7 cellular contexts compared by ENCODE assay signal in the genomic region with DNA sequence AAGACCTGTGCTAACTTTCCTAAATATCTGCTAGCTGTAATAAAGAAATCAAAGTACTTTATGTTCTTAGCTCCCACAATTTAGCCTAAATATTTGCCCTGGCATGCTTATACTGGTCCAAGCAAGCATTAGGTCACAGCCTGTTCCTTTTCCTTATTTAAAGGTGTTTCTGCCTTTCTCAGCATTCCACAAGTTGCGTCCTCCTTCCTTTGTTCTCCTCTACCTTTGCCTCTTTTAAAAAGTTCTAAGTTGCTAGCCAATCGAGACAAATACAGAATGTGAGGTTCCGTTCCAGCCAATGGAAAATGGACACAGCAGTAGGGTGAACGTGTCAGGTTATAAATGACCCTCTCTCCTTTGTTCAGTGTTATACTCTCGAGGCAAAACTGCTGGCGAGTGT.
DNase-seq lines count a peak whose midpoint lies in the region; ATAC-seq, FAIRE-seq and TF ChIP-seq lines count a peak whose summit lies in the region.
"Not testable (repeated sequence)": the region's sequence is repeated elsewhere in the genome, so short reads cannot be mapped to it uniquely, and the experiment has no call there.

No MANE protein-coding gene starts in this region.

- dilution Hi-C loops in keratinocyte (cut with MboI; ENCODE audit: extremely low pct_ligation_motif_present, low sequenced_read_pairs) = not testable (repeated sequence)

- not testable (repeated sequence) for H3K9ac ChIP-seq in keratinocyte (ENCODE audit: control insufficient read depth, extremely low read depth, insufficient read depth, low read length)

- intact Hi-C loops in MCF 10A (cut with micrococcal nuclease); esophagus muscularis mucosa (cut with DNase I); uterus (cut with DNase I; ENCODE audit: low total_unique reads): not testable (repeated sequence)

- H3K36me3 ChIP-seq in GM23338 (ENCODE audit: insufficient read depth); bronchial epithelial cell (ENCODE audit: control insufficient read depth, insufficient read depth, low read length); esophagus muscularis mucosa; keratinocyte (ENCODE audit: control insufficient read depth in 2 of 2, extremely low read depth in 1 of 2, insufficient read depth in 2 of 2, low read length in 2 of 2); uterus: not testable (repeated sequence)

- H3K9me3 Mint-ChIP-seq in GM23338; MCF 10A (ENCODE audit: unreplicated experiment): not testable (repeated sequence)

- H3K9me2 ChIP-seq in GM23338 (ENCODE audit: insufficient read depth) = not testable (repeated sequence)

- H3K36me3 Mint-ChIP-seq in GM23338 (ENCODE audit: low read depth) = not testable (repeated sequence)
- H3K36me3 Mint-ChIP-seq in MCF 10A (ENCODE audit: insufficient read depth, unreplicated experiment) = peaks cover 10% of the 10 kb centered on the region

- not testable (repeated sequence) for BruUV-seq in MCF 10A (replicated peaks; lab: Mats Ljungman, UMichigan)

- H3K4me2 ChIP-seq in GM23338 = not testable (repeated sequence)
- H3K4me2 ChIP-seq in keratinocyte (ENCODE audit: control insufficient read depth, extremely low read depth, insufficient read depth, low read depth, low read length) = peak overlapping the region; percentile 38

- H3K27me3 Mint-ChIP-seq in GM23338 (ENCODE audit: insufficient read depth, low read depth, poor library complexity); MCF 10A (ENCODE audit: insufficient read depth, unreplicated experiment): not testable (repeated sequence)

- peak overlapping the region; percentile 34 for H2AFZ ChIP-seq in GM23338
- peak overlapping the region; percentile 79 for H2AFZ ChIP-seq in keratinocyte (ENCODE audit: control insufficient read depth, low read length)

- 77% methylated on average over 6 of the region's 6 CpGs for WGBS in esophagus muscularis mucosa

- not testable (repeated sequence) for DNase-seq in GM23338 (ENCODE audit: low spot score); MCF 10A (ENCODE audit: unreplicated experiment); esophagus muscularis mucosa (ENCODE audit: extremely low spot score); keratinocyte (ENCODE audit: low read depth, low spot score); uterus
- peak; percentile 65 for DNase-seq in bronchial epithelial cell (ENCODE audit: low read depth)
- DNase-seq in epithelial cell of esophagus (ENCODE audit: low read depth) = peak; percentile 46

- H3K4me1 Mint-ChIP-seq in GM23338; MCF 10A (ENCODE audit: insufficient read depth, unreplicated experiment): not testable (repeated sequence)

- not testable (repeated sequence) for H3K27ac ChIP-seq in GM23338 (ENCODE audit: low read depth); keratinocyte (ENCODE audit: control insufficient read depth, insufficient read depth, low read length)
- H3K27ac ChIP-seq in esophagus muscularis mucosa (replicated peaks in 1 of 4) = peak overlapping the region; percentile 53 to 66 (median 58)
- peak overlapping the region; percentile 23 to 75 for H3K27ac ChIP-seq in uterus

- not testable (repeated sequence) for H3K27me3 ChIP-seq in GM23338 (ENCODE audit: insufficient read depth); bronchial epithelial cell (ENCODE audit: control insufficient read depth, insufficient read depth, low read length); esophagus muscularis mucosa; keratinocyte (ENCODE audit: control insufficient read depth, extremely low read depth, insufficient read depth, low read length); uterus

- H3K4me3 Mint-ChIP-seq in GM23338; MCF 10A (ENCODE audit: unreplicated experiment): not testable (repeated sequence)

- H3K4me3 ChIP-seq in GM23338; bronchial epithelial cell (ENCODE audit: low read depth, low read length); epithelial cell of esophagus (ENCODE audit: low read length); esophagus muscularis mucosa; keratinocyte (ENCODE audit: control insufficient read depth in 2 of 3, extremely low read depth in 1 of 3, insufficient read depth in 2 of 3, low read depth in 1 of 3, low read length in 3 of 3); uterus: not testable (repeated sequence)

- not testable (repeated sequence) for H3K9me1 ChIP-seq in keratinocyte (ENCODE audit: control insufficient read depth, extremely low read depth, insufficient read depth, low read length)

- not testable (repeated sequence) for H4K20me1 ChIP-seq in GM23338 (replicated peaks; ENCODE audit: insufficient read depth); keratinocyte (ENCODE audit: control insufficient read depth, extremely low read depth, insufficient read depth, low read length)

- H3F3A ChIP-seq in GM23338 (replicated peaks; ENCODE audit: low read depth) = not testable (repeated sequence)

- not testable (repeated sequence) for TF ChIP-seq POLR2A in esophagus muscularis mucosa (IDR thresholded peaks at IDR 0.05; ENCODE audit: low read depth); uterus (IDR thresholded peaks at IDR 0.05)

- ATAC-seq in GM23338 = not testable (repeated sequence)

- not testable (repeated sequence) for H3K27ac Mint-ChIP-seq in GM23338
- H3K27ac Mint-ChIP-seq in MCF 10A (ENCODE audit: low read depth, unreplicated experiment) = peak overlapping the region; percentile 65

- not testable (repeated sequence) for TF ChIP-seq EP300 in esophagus muscularis mucosa (IDR thresholded peaks at IDR 0.05)

- not testable (repeated sequence) for TF ChIP-seq CTCF in GM23338 (conservative IDR thresholded peaks at IDR 0.05; ENCODE audit: low read depth in 2 of 2); MCF 10A (IDR thresholded peaks at IDR 0.05; ENCODE audit: unreplicated experiment); bronchial epithelial cell (IDR thresholded peaks at IDR 0.05; ENCODE audit: insufficient read depth, low read length, severe bottlenecking); epithelial cell of esophagus (IDR thresholded peaks at IDR 0.05; ENCODE audit: insufficient read depth, low read depth, low read length, missing control alignments); esophagus muscularis mucosa (IDR thresholded peaks at IDR 0.05); keratinocyte (optimal IDR thresholded peaks at IDR 0.05 in 1 of 3, IDR thresholded peaks at IDR 0.05 in 1 of 3, conservative IDR thresholded peaks at IDR 0.05 in 1 of 3; ENCODE audit: extremely low read depth in 1 of 3, insufficient read depth in 2 of 3, low read length in 3 of 3); uterus (IDR thresholded peaks at IDR 0.05)

- POLR2A ChIA-PET in MCF 10A (lab: Yijun Ruan, JAX) = interaction anchor here (4.0 kb wide), 1 partner anchor 12 kb away, joined by 25 read pairs; no protein-coding TSS in a partner anchor

- not testable (repeated sequence) for FAIRE-seq in bronchial epithelial cell (lab: Jason Lieb, UNC)
- FAIRE-seq in keratinocyte (lab: Jason Lieb, UNC) = peak; percentile 58

- not testable (repeated sequence) for H3K9me3 ChIP-seq in esophagus muscularis mucosa; keratinocyte (ENCODE audit: control insufficient read depth, low read depth, low read length); uterus

- not testable (repeated sequence) for H3K79me2 ChIP-seq in GM23338 (replicated peaks; ENCODE audit: insufficient read depth); keratinocyte (ENCODE audit: control insufficient read depth, insufficient read depth, low read length)

- CTCF ChIA-PET in MCF 10A (lab: Yijun Ruan, JAX) = not testable (repeated sequence)

- not testable (repeated sequence) for H3K4me1 ChIP-seq in GM23338 (ENCODE audit: insufficient read depth); keratinocyte (ENCODE audit: control insufficient read depth, extremely low read depth, insufficient read depth, low read length); uterus
- peaks cover 0 to 27% (median 10%) of the 10 kb centered on the region in 4 donors for H3K4me1 ChIP-seq in esophagus muscularis mucosa
